Comparison of ENCODE assay signal across 23 cellular contexts in the genomic region with DNA sequence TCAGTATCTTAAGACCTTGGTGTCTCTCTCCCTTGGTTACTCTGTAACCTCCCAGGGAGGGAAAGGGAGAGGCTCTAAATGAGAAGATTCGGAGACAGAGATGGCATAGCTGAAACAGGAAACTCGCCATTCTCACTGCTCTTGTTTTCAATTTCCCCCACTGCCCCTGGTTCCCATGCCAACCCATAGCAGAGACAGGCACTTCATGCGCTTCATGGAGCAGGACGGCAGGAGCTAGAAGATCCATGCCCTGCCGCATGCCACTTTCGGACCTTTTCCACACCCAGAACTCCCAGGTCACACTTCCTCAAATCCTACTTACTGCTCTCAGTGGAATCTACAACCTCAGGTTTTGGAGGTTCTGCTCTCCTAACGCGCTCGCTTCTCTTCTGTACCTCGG. TPM values are rescaled to one million over a fixed set of nuclear protein-coding genes. Genes with fewer than 3 reads are reported as not detected.
A peak's percentile ranks its signal among the peaks of the same experiment; 100 is the strongest.
DNase-seq lines count a peak whose midpoint lies in the region; ATAC-seq and TF ChIP-seq lines count a peak whose summit lies in the region.
"Had no signal": no experiment of that assay in that cellular context is flagged by ENCODE, and none has a peak within 500 bp of the region (broad histone marks: within the 10 kb centered on the region; RNA-seq: fewer than 3 reads in every experiment).

No MANE protein-coding gene starts in this region.

- H3K9me3 Mint-ChIP-seq in activated T-cell treated with anti-CD3 and anti-CD28 coated beads, Interleukin-2, amount 50 U/mL, for 24 hours: no peaks in the 10 kb centered on the region
- H3K9me3 Mint-ChIP-seq in activated T-cell treated with anti-CD3 and anti-CD28 coated beads, Interleukin-2, amount 50 U/mL, for 72 hours: no peaks in the 10 kb centered on the region
- H3K9me3 Mint-ChIP-seq in activated CD8-positive, alpha-beta T cell treated with anti-CD3 and anti-CD28 coated beads, Interleukin-2, amount 10 ng/mL, durations not matched to agents 7 days and 5 days (ENCODE audit: insufficient read depth): no peaks in the 10 kb centered on the region
- no peaks in the 10 kb centered on the region for H3K9me3 Mint-ChIP-seq in endothelial cell (ENCODE audit: unreplicated experiment)
- no peaks in the 10 kb centered on the region for H3K9me3 Mint-ChIP-seq in stimulated activated effector memory CD8-positive, alpha-beta T cell treated with anti-CD3 and anti-CD28 coated beads, Interleukin-12 subunit alpha, Interleukin-12 subunit beta, amount 100 ng/mL, for 72 hours
- H3K9me3 Mint-ChIP-seq: T-helper 1 cell treated with Interleukin-12 subunit alpha and Interleukin-12 subunit beta and Interleukin-4 antibody, amounts not matched to agents 30 μg/mL and 1 μg/mL, for 36 hours had no signal

- peaks cover 34% of the 10 kb centered on the region for H3K4me1 Mint-ChIP-seq in activated T-cell treated with anti-CD3 and anti-CD28 coated beads, Interleukin-2, amount 50 U/mL, for 24 hours (ENCODE audit: low read depth)
- peaks cover 38% of the 10 kb centered on the region for H3K4me1 Mint-ChIP-seq in activated T-cell treated with anti-CD3 and anti-CD28 coated beads, Interleukin-2, amount 50 U/mL, for 72 hours (ENCODE audit: low read depth)
- peaks cover 33% of the 10 kb centered on the region for H3K4me1 Mint-ChIP-seq in activated CD8-positive, alpha-beta T cell treated with anti-CD3 and anti-CD28 coated beads, Interleukin-2, amount 10 ng/mL, durations not matched to agents 7 days and 5 days (ENCODE audit: low read depth)
- H3K4me1 Mint-ChIP-seq in endothelial cell (ENCODE audit: unreplicated experiment) (peaks cover 14% of the 10 kb centered on the region), T-helper 17 cell (peaks cover 15% of the 10 kb centered on the region)
- H3K4me1 Mint-ChIP-seq in stimulated activated effector memory CD8-positive, alpha-beta T cell treated with anti-CD3 and anti-CD28 coated beads, Interleukin-12 subunit alpha, Interleukin-12 subunit beta, amount 100 ng/mL, for 72 hours: peaks cover 28% of the 10 kb centered on the region

- POLR2A ChIA-PET in activated CD8-positive, alpha-beta T cell treated with anti-CD3 and anti-CD28 coated beads, Interleukin-2, amount 10 ng/mL, durations not matched to agents 7 days and 5 days (lab: Charles Lee): interaction anchor here (0.6 kb wide), 1 partner anchor 33 kb away, joined by 3 read pairs; a partner anchor contains a TSS

- H3K4me3 Mint-ChIP-seq in activated T-cell treated with anti-CD3 and anti-CD28 coated beads, Interleukin-2, amount 50 U/mL, for 24 hours: peak overlapping the region; percentile 91
- H3K4me3 Mint-ChIP-seq in activated T-cell treated with anti-CD3 and anti-CD28 coated beads, Interleukin-2, amount 50 U/mL, for 72 hours: peak overlapping the region in 1 of 2 donors; percentile 96
- no peak overlapping the region for H3K4me3 Mint-ChIP-seq in activated CD8-positive, alpha-beta T cell treated with anti-CD3 and anti-CD28 coated beads, Interleukin-2, amount 10 ng/mL, durations not matched to agents 7 days and 5 days
- H3K4me3 Mint-ChIP-seq in endothelial cell (ENCODE audit: unreplicated experiment) (peak overlapping the region; percentile 73), T-helper 17 cell (no peak overlapping the region)
- H3K4me3 Mint-ChIP-seq in stimulated activated effector memory CD8-positive, alpha-beta T cell treated with anti-CD3 and anti-CD28 coated beads, Interleukin-12 subunit alpha, Interleukin-12 subunit beta, amount 100 ng/mL, for 72 hours: no peak overlapping the region
- H3K4me3 Mint-ChIP-seq: T-helper 1 cell treated with Interleukin-12 subunit alpha and Interleukin-12 subunit beta and Interleukin-4 antibody, amounts not matched to agents 30 μg/mL and 1 μg/mL, for 36 hours had no signal

- CTCF ChIA-PET in activated CD8-positive, alpha-beta T cell treated with anti-CD3 and anti-CD28 coated beads, Interleukin-2, amount 10 ng/mL, durations not matched to agents 7 days and 5 days (lab: Charles Lee): no interaction called here

- H3K36me3 Mint-ChIP-seq in activated T-cell treated with anti-CD3 and anti-CD28 coated beads, Interleukin-2, amount 50 U/mL, for 24 hours (ENCODE audit: low read depth): peaks cover 47% of the 10 kb centered on the region
- H3K36me3 Mint-ChIP-seq in activated T-cell treated with anti-CD3 and anti-CD28 coated beads, Interleukin-2, amount 50 U/mL, for 72 hours (ENCODE audit: insufficient read depth in 2 of 2): peaks cover 8 to 9% of the 10 kb centered on the region in 2 donors
- H3K36me3 Mint-ChIP-seq in activated CD8-positive, alpha-beta T cell treated with anti-CD3 and anti-CD28 coated beads, Interleukin-2, amount 10 ng/mL, durations not matched to agents 7 days and 5 days (ENCODE audit: low read depth): peaks cover 22% of the 10 kb centered on the region
- H3K36me3 Mint-ChIP-seq in endothelial cell (ENCODE audit: low read depth, unreplicated experiment): peaks cover 20% of the 10 kb centered on the region
- peaks cover 29% of the 10 kb centered on the region for H3K36me3 Mint-ChIP-seq in stimulated activated effector memory CD8-positive, alpha-beta T cell treated with anti-CD3 and anti-CD28 coated beads, Interleukin-12 subunit alpha, Interleukin-12 subunit beta, amount 100 ng/mL, for 72 hours
- peaks cover 3% of the 10 kb centered on the region for H3K36me3 Mint-ChIP-seq in T-helper 17 cell (ENCODE audit: low read depth)

- H3K27ac Mint-ChIP-seq in activated T-cell treated with anti-CD3 and anti-CD28 coated beads, Interleukin-2, amount 50 U/mL, for 24 hours: peak overlapping the region; percentile 81
- no peak overlapping the region for H3K27ac Mint-ChIP-seq in activated T-cell treated with anti-CD3 and anti-CD28 coated beads, Interleukin-2, amount 50 U/mL, for 72 hours
- peak overlapping the region; percentile 46 for H3K27ac Mint-ChIP-seq in activated CD8-positive, alpha-beta T cell treated with anti-CD3 and anti-CD28 coated beads, Interleukin-2, amount 10 ng/mL, durations not matched to agents 7 days and 5 days
- H3K27ac Mint-ChIP-seq in endothelial cell (ENCODE audit: unreplicated experiment) (peak overlapping the region; percentile 64), T-helper 17 cell (no peak overlapping the region)
- peak overlapping the region; percentile 40 for H3K27ac Mint-ChIP-seq in stimulated activated effector memory CD8-positive, alpha-beta T cell treated with anti-CD3 and anti-CD28 coated beads, Interleukin-12 subunit alpha, Interleukin-12 subunit beta, amount 100 ng/mL, for 72 hours
- H3K27ac Mint-ChIP-seq: T-helper 1 cell treated with Interleukin-12 subunit alpha and Interleukin-12 subunit beta and Interleukin-4 antibody, amounts not matched to agents 30 μg/mL and 1 μg/mL, for 36 hours had no signal

- ATAC-seq in activated T-cell treated with anti-CD3 and anti-CD28 coated beads, Interleukin-2, amount 50 U/mL, for 72 hours (replicated peaks in 1 of 2): no peak
- ATAC-seq in activated CD8-positive, alpha-beta T cell treated with anti-CD3 and anti-CD28 coated beads, Interleukin-2, amount 10 ng/mL, durations not matched to agents 7 days and 5 days: no peak
- no peak for ATAC-seq in stimulated activated effector memory CD8-positive, alpha-beta T cell treated with anti-CD3 and anti-CD28 coated beads, Interleukin-12 subunit alpha, Interleukin-12 subunit beta, amount 100 ng/mL, for 72 hours
- no peak for ATAC-seq in T-helper 17 cell
- ATAC-seq in HG02610 (IDR thresholded peaks at IDR 0.05; ENCODE audit: unreplicated experiment): no peak

- peaks cover 20% of the 10 kb centered on the region for H3K27me3 Mint-ChIP-seq in activated T-cell treated with anti-CD3 and anti-CD28 coated beads, Interleukin-2, amount 50 U/mL, for 24 hours
- no peaks in the 10 kb centered on the region for H3K27me3 Mint-ChIP-seq in activated T-cell treated with anti-CD3 and anti-CD28 coated beads, Interleukin-2, amount 50 U/mL, for 72 hours (ENCODE audit: low read depth)
- H3K27me3 Mint-ChIP-seq in activated CD8-positive, alpha-beta T cell treated with anti-CD3 and anti-CD28 coated beads, Interleukin-2, amount 10 ng/mL, durations not matched to agents 7 days and 5 days (ENCODE audit: low read depth): no peaks in the 10 kb centered on the region
- H3K27me3 Mint-ChIP-seq in endothelial cell (ENCODE audit: unreplicated experiment) (peaks cover 2% of the 10 kb centered on the region), T-helper 17 cell (no peaks in the 10 kb centered on the region)

- TF ChIP-seq CTCF in endothelial cell (IDR thresholded peaks at IDR 0.05; ENCODE audit: unreplicated experiment): no peak

- no peaks in the 10 kb centered on the region for H3K9me3 ChIP-seq in T-helper 17 cell (ENCODE audit: control insufficient read depth, low read length, poor library complexity, severe bottlenecking)
- H3K9me3 ChIP-seq: BLaER1, Caco-2, HAP-1, SJCRH30, suprapubic skin, vagina had no signal

- DNase-seq in activated T-cell treated with anti-CD3 and anti-CD28 coated beads, Interleukin-2, amount 50 U/mL, for 24 hours: no peak
- no peak for DNase-seq in activated T-cell treated with anti-CD3 and anti-CD28 coated beads, Interleukin-2, amount 50 U/mL, for 72 hours
- DNase-seq in activated CD8-positive, alpha-beta T cell treated with anti-CD3 and anti-CD28 coated beads, Interleukin-2, amount 10 ng/mL, durations not matched to agents 7 days and 5 days: no peak
- no peak for DNase-seq in endothelial cell (ENCODE audit: low spot score)
- no peak for DNase-seq in stimulated activated effector memory CD8-positive, alpha-beta T cell treated with anti-CD3 and anti-CD28 coated beads, Interleukin-12 subunit alpha, Interleukin-12 subunit beta, amount 100 ng/mL, for 72 hours (ENCODE audit: low spot score in 2 of 2)
- DNase-seq in hypothalamus (lab: John Stamatoyannopoulos, UW): no peak
- no peak for DNase-seq in T-helper 17 cell
- DNase-seq: ACHN, Caco-2, dorsolateral prefrontal cortex, NCI-H1436 treated with DMSO at 0.1 percent for 48 hours, NCI-H2171, NCI-H510A treated with DMSO at 0.1 percent for 48 hours, nucleus accumbens, SJCRH30, small intestine had no signal

RNA-seq across cellular contexts. Expression of a gene that starts 3.1 kb away (rescaled TPM):
- total RNA-seq in activated T-cell treated with anti-CD3 and anti-CD28 coated beads, Interleukin-2, amount 50 U/mL, for 72 hours: 10 to 100 TPM; 26.9 to 36.1 TPM
- 10 to 100 TPM; 31.9 to 33.4 TPM for total RNA-seq in activated CD8-positive, alpha-beta T cell treated with anti-CD3 and anti-CD28 coated beads, Interleukin-2, amount 10 ng/mL, durations not matched to agents 7 days and 5 days
- 78.1 TPM for total RNA-seq in endothelial cell (ENCODE audit: unreplicated experiment)
- total RNA-seq in T-helper 17 cell: 10 to 100 TPM; 15.2 to 18.1 TPM

RNA-seq across cellular contexts. Expression of a gene that starts 27.8 kb away (rescaled TPM):
- under 1 TPM; 0.28 to 0.31 TPM for total RNA-seq in activated T-cell treated with anti-CD3 and anti-CD28 coated beads, Interleukin-2, amount 50 U/mL, for 72 hours
- not detected for total RNA-seq in activated CD8-positive, alpha-beta T cell treated with anti-CD3 and anti-CD28 coated beads, Interleukin-2, amount 10 ng/mL, durations not matched to agents 7 days and 5 days
- total RNA-seq in endothelial cell (ENCODE audit: unreplicated experiment): not detected
- not detected for total RNA-seq in T-helper 17 cell
- total RNA-seq: lung microvascular endothelial cell, vagina had no signal

RNA-seq across cellular contexts. Expression of a gene that starts 32.6 kb away (rescaled TPM):
- 100 to 1,000 TPM; 539 to 564 TPM for total RNA-seq in activated T-cell treated with anti-CD3 and anti-CD28 coated beads, Interleukin-2, amount 50 U/mL, for 72 hours
- total RNA-seq in activated CD8-positive, alpha-beta T cell treated with anti-CD3 and anti-CD28 coated beads, Interleukin-2, amount 10 ng/mL, durations not matched to agents 7 days and 5 days: 100 to 1,000 TPM; 446 to 478 TPM
- total RNA-seq in endothelial cell (ENCODE audit: unreplicated experiment) (549 TPM), T-helper 17 cell (100 to 1,000 TPM; 404 to 406 TPM)

RNA-seq across cellular contexts. Expression of a gene that starts 50.7 kb away (rescaled TPM):
- 1 to 10 TPM; 6.9 to 7.4 TPM for total RNA-seq in activated T-cell treated with anti-CD3 and anti-CD28 coated beads, Interleukin-2, amount 50 U/mL, for 72 hours
- 1 to 10 TPM; 5.4 to 5.5 TPM for total RNA-seq in activated CD8-positive, alpha-beta T cell treated with anti-CD3 and anti-CD28 coated beads, Interleukin-2, amount 10 ng/mL, durations not matched to agents 7 days and 5 days
- total RNA-seq in endothelial cell (ENCODE audit: unreplicated experiment): 2.8 TPM
- 1 to 10 TPM; 1.6 to 2.4 TPM for total RNA-seq in T-helper 17 cell

Comparison
In these comparisons a context has a peak if more than half of its experiments do, and no peak if none do; other contexts are left out.
1. H3K27ac Mint-ChIP-seq: peak in activated T-cell treated with anti-CD3 and anti-CD28 coated beads, Interleukin-2, amount 50 U/mL, for 24 hours (single experiment), activated CD8-positive, alpha-beta T cell treated with anti-CD3 and anti-CD28 coated beads, Interleukin-2, amount 10 ng/mL, durations not matched to agents 7 days and 5 days (single experiment), endothelial cell (single experiment) and stimulated activated effector memory CD8-positive, alpha-beta T cell treated with anti-CD3 and anti-CD28 coated beads, Interleukin-12 subunit alpha, Interleukin-12 subunit beta, amount 100 ng/mL, for 72 hours (single experiment); none in activated T-cell treated with anti-CD3 and anti-CD28 coated beads, Interleukin-2, amount 50 U/mL, for 72 hours (single experiment) and T-helper 17 cell (single experiment).
2. H3K4me3 Mint-ChIP-seq: peak in activated T-cell treated with anti-CD3 and anti-CD28 coated beads, Interleukin-2, amount 50 U/mL, for 24 hours (single experiment) and endothelial cell (single experiment); none in activated CD8-positive, alpha-beta T cell treated with anti-CD3 and anti-CD28 coated beads, Interleukin-2, amount 10 ng/mL, durations not matched to agents 7 days and 5 days (single experiment), stimulated activated effector memory CD8-positive, alpha-beta T cell treated with anti-CD3 and anti-CD28 coated beads, Interleukin-12 subunit alpha, Interleukin-12 subunit beta, amount 100 ng/mL, for 72 hours (single experiment) and T-helper 17 cell (single experiment).